In the genomic region with DNA sequence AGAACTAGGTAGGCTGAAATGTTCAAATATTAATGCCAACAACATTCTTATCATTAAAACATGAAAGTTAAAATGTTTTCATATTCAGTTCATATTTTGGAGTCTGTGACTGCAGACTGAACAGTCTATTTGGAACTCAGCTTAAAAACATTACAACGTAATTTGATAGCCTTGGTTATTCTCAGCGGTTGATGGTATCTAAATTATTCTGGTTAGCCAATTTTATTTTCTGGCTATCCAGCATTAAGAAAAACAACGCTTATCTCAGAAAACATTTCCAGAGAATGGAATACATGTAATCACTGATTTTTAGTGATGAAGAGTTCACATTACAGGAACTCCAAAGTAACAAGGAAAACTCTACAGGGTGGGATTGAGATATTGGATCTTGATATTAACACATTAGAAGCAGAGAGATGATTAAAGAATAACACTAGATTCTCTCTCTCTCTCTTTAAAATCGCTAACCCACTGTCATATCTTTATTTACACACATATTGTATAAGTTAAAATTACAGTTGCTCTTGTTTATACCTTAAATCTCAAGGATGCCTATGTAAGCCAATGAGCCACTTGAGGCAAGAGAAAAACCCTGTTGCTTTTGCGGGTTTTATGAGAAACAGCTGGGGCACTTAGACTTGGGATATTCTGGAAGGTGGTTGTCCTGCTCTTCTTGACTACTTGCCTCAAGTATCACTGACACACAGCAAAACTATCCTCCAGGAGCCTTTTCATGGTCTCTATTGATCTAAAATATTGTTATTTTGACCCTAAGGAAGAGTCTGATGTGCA, we compare ENCODE assay signal across 15 cellular contexts.
"Had no signal": no experiment of that assay in that cellular context is flagged by ENCODE, and none has a peak within 500 bp of the region (broad histone marks: within the 10 kb centered on the region; RNA-seq: fewer than 3 reads in every experiment).

No MANE protein-coding gene starts in this region.

- H3K4me1 Mint-ChIP-seq: memory B cell had no signal

- H3K27ac Mint-ChIP-seq: activated B cell treated with CpG ODN at 0.5 μM for 24 hours; activated T-helper 2 cell treated with anti-CD3 and anti-CD28 coated beads, Interferon-gamma antibody, Interleukin-2, Interleukin-4, amounts not matched to agents 10 μg/mL and 5 μg/mL and 100 μg/mL, durations not matched to agents 14 hours and 24 hours and 36 hours; memory B cell; stimulated activated naive CD8-positive, alpha-beta T cell treated with anti-CD3 and anti-CD28 coated beads, Interleukin-15, amount 100 ng/mL, for 72 hours had no signal

- H3K4me3 Mint-ChIP-seq: activated B cell treated with CpG ODN at 0.5 μM for 24 hours; memory B cell; stimulated activated naive CD8-positive, alpha-beta T cell treated with anti-CD3 and anti-CD28 coated beads, Interleukin-15, amount 100 ng/mL, for 72 hours had no signal

- H3K4me1 ChIP-seq: thyroid gland had no signal

- ATAC-seq: left lobe of liver; stimulated activated naive CD8-positive, alpha-beta T cell treated with anti-CD3 and anti-CD28 coated beads, Interleukin-15, amount 100 ng/mL, for 72 hours had no signal

- H3K27ac ChIP-seq: esophagus muscularis mucosa, thyroid gland had no signal

- H3K27me3 ChIP-seq: esophagus muscularis mucosa, thyroid gland had no signal

- H3K36me3 ChIP-seq: esophagus muscularis mucosa, thyroid gland had no signal

- H3K9me3 ChIP-seq: esophagus muscularis mucosa, thyroid gland had no signal

- H3K27me3 Mint-ChIP-seq: activated B cell treated with CpG ODN at 0.5 μM for 24 hours had no signal

- H3K9me3 Mint-ChIP-seq: activated B cell treated with CpG ODN at 0.5 μM for 24 hours, memory B cell had no signal

- H3K4me3 ChIP-seq: esophagus muscularis mucosa, thyroid gland had no signal

- H3K36me3 Mint-ChIP-seq: memory B cell had no signal

- DNase-seq: activated B cell treated with CpG ODN at 0.5 μM for 24 hours; activated CD4-positive, alpha-beta T cell treated with anti-CD3 and anti-CD28 coated beads, Interleukin-2, amount 50 U/mL, for 1 hour; activated naive CD4-positive, alpha-beta T cell treated with anti-CD3 and anti-CD28 coated beads, Interleukin-2, amount 50 U/mL, for 16 hours; activated T-cell treated with anti-CD3 and anti-CD28 coated beads for 4 hours; amniotic stem cell; foreskin melanocyte; head of caudate nucleus; islet precursor cell; stimulated activated CD4-positive, alpha-beta T cell treated with anti-CD3 and anti-CD28 coated beads, Interleukin-4, amount 100 ng/mL, for 4 hours; stimulated activated naive CD8-positive, alpha-beta T cell treated with anti-CD3 and anti-CD28 coated beads, Interleukin-15, amount 100 ng/mL, for 72 hours; thyroid gland had no signal
